ENCODE assay signal across 13 cellular contexts in genomic region chr20:47278907-47279348, GRCh38.
DNase-seq lines count a peak whose midpoint lies in the region; ATAC-seq and TF ChIP-seq lines count a peak whose summit lies in the region.
"Had no signal": no experiment of that assay in that cellular context is flagged by ENCODE, and none has a peak within 500 bp of the region (broad histone marks: within the 10 kb centered on the region; RNA-seq: fewer than 3 reads in every experiment).

No MANE protein-coding gene starts in this region.

- H3K36me3 ChIP-seq in left ventricle myocardium inferior (peaks cover 70% of the 10 kb centered on the region), ascending aorta (peaks cover 12 to 40% of the 10 kb centered on the region in 2 donors), uterus (no peaks in the 10 kb centered on the region)

- no peak overlapping the region for H3K27ac Mint-ChIP-seq in glutamatergic neuron (ENCODE audit: unreplicated experiment)
- H3K27ac Mint-ChIP-seq: activated naive CD8-positive, alpha-beta T cell treated with anti-CD3 and anti-CD28 coated beads, Interleukin-2, amount 10 ng/mL, durations not matched to agents 7 days and 5 days had no signal

- no peak overlapping the region for H3K4me3 ChIP-seq in left ventricle myocardium inferior
- H3K4me3 ChIP-seq in ascending aorta, result no peak overlapping the region
- H3K4me3 ChIP-seq in uterus, result no peak overlapping the region

- no peak for ATAC-seq in left ventricle myocardium superior
- ATAC-seq in left colon, result peak; percentile 38

- TF ChIP-seq POLR2A in uterus (IDR thresholded peaks at IDR 0.05), result no peak

- peaks cover 39% of the 10 kb centered on the region for H3K4me1 ChIP-seq in left ventricle myocardium inferior
- peaks cover 10 to 36% of the 10 kb centered on the region in 2 donors for H3K4me1 ChIP-seq in ascending aorta
- H3K4me1 ChIP-seq in uterus, result peaks cover 5 to 8% of the 10 kb centered on the region in 2 donors

- no peak for TF ChIP-seq CTCF in left ventricle myocardium inferior (IDR thresholded peaks at IDR 0.05; ENCODE audit: borderline replicate concordance)
- no peak for TF ChIP-seq CTCF in ascending aorta (IDR thresholded peaks at IDR 0.05)
- TF ChIP-seq CTCF in uterus (IDR thresholded peaks at IDR 0.05), result no peak
- TF ChIP-seq CTCF in glutamatergic neuron (IDR thresholded peaks at IDR 0.05; ENCODE audit: partially characterized antibody, unreplicated experiment), result no peak

- H3K9me3 ChIP-seq in left ventricle myocardium inferior (replicated peaks), result no peaks in the 10 kb centered on the region
- no peaks in the 10 kb centered on the region for H3K9me3 ChIP-seq in ascending aorta
- no peaks in the 10 kb centered on the region for H3K9me3 ChIP-seq in uterus

- DNase-seq in left ventricle myocardium inferior (no peak), left ventricle myocardium superior (no peak), ascending aorta (ENCODE audit: low spot score in 2 of 2) (peak in 1 of 2 donors; percentile 64), left colon (no peak), uterus (no peak), NCI-H1436 (lab: John Stamatoyannopoulos, UW) (no peak), NCI-H146 treated with DMSO at 0.1 percent for 48 hours (lab: John Stamatoyannopoulos, UW; ENCODE audit: unreplicated experiment) (no peak), glutamatergic neuron (no peak)
- DNase-seq: activated CD4-positive, alpha-beta T cell treated with anti-CD3 and anti-CD28 coated beads for 48 hours; activated naive CD8-positive, alpha-beta T cell treated with anti-CD3 and anti-CD28 coated beads, Interleukin-2, amount 10 ng/mL, durations not matched to agents 7 days and 5 days; GDM1; kidney glomerular epithelial cell; NCI-H524 had no signal

- H3K27me3 ChIP-seq in left ventricle myocardium inferior (ENCODE audit: low read depth), result no peaks in the 10 kb centered on the region
- H3K27me3 ChIP-seq in ascending aorta, result no peaks in the 10 kb centered on the region
- H3K27me3 ChIP-seq in uterus, result no peaks in the 10 kb centered on the region

- peaks cover 6% of the 10 kb centered on the region for H3K9me3 Mint-ChIP-seq in glutamatergic neuron (ENCODE audit: unreplicated experiment)
- H3K9me3 Mint-ChIP-seq: activated naive CD8-positive, alpha-beta T cell treated with anti-CD3 and anti-CD28 coated beads, Interleukin-2, amount 10 ng/mL, durations not matched to agents 7 days and 5 days had no signal

- peaks cover 4% of the 10 kb centered on the region for H3K27me3 Mint-ChIP-seq in glutamatergic neuron (ENCODE audit: unreplicated experiment)
- H3K27me3 Mint-ChIP-seq: activated naive CD8-positive, alpha-beta T cell treated with anti-CD3 and anti-CD28 coated beads, Interleukin-2, amount 10 ng/mL, durations not matched to agents 7 days and 5 days had no signal

- no peak overlapping the region for H3K4me3 Mint-ChIP-seq in glutamatergic neuron (ENCODE audit: unreplicated experiment)
- H3K4me3 Mint-ChIP-seq: activated naive CD8-positive, alpha-beta T cell treated with anti-CD3 and anti-CD28 coated beads, Interleukin-2, amount 10 ng/mL, durations not matched to agents 7 days and 5 days had no signal

- H3K4me1 Mint-ChIP-seq in glutamatergic neuron (ENCODE audit: low read depth, unreplicated experiment), result peaks cover 3% of the 10 kb centered on the region

- intact Hi-C loops in left ventricle myocardium inferior (cut with micrococcal nuclease) (no loop called here), left ventricle myocardium superior (cut with micrococcal nuclease) (no loop called here), ascending aorta (cut with DNase I) (loop anchor here (2.0 kb wide), 1 partner anchor 30 kb away; no protein-coding TSS in a partner anchor), left colon (cut with DNase I, micrococcal nuclease) (no loop called here), uterus (cut with DNase I; ENCODE audit: low total_unique reads) (no loop called here)

- H3K27ac ChIP-seq in left ventricle myocardium inferior (replicated peaks) (peak overlapping the region; percentile 71), ascending aorta (peak overlapping the region; percentile 95 to 97), uterus (peak overlapping the region; percentile 11 to 77)

- no peaks in the 10 kb centered on the region for H3K36me3 Mint-ChIP-seq in glutamatergic neuron (ENCODE audit: unreplicated experiment)

Comparison
In these comparisons a context has a peak if more than half of its experiments do, and no peak if none do; other contexts are left out.
1. H3K27ac ChIP-seq: peak in every context shown above with its lines; median percentile 96 in ascending aorta; 71 in left ventricle myocardium inferior; 44 in uterus.